13 cellular contexts compared by ENCODE assay signal in the genomic region with DNA sequence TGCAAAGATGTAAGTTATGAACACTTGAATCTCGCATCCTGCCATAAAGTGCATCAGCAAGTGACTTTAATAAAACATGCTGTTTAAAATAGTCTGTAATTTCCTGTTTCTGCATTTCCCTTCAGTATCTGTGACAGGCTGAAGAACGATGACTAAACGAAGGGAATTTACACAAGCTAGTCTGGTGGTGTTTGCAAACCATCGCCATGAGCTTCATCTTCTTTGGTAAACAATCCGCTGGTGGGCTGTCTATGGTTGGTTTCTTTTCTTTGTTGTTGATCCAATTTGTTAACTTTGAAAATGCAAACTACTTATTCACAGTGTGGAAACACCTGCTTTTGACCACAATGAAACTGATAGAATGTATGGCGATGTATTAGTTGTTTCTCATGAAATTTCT. TPM values are rescaled to one million over a fixed set of nuclear protein-coding genes. Genes with fewer than 3 reads are reported as not detected.
DNase-seq lines count a peak whose midpoint lies in the region; ATAC-seq, FAIRE-seq and TF ChIP-seq lines count a peak whose summit lies in the region.
"Had no signal": no experiment of that assay in that cellular context is flagged by ENCODE, and none has a peak within 500 bp of the region (broad histone marks: within the 10 kb centered on the region; RNA-seq: fewer than 3 reads in every experiment).

No MANE protein-coding gene starts in this region.

- no peaks in the 10 kb centered on the region for H3K9me3 ChIP-seq in small intestine (ENCODE audit: control insufficient read depth, low read depth)
- H3K9me3 ChIP-seq: colonic mucosa had no signal

- peak; percentile 84 for DNase-seq in DMS53 (lab: John Stamatoyannopoulos, UW)
- DNase-seq in bronchial epithelial cell (ENCODE audit: low read depth): peak; percentile 53
- DNase-seq in NCI-H524 (lab: John Stamatoyannopoulos, UW): no peak
- no peak for DNase-seq in small intestine
- no peak for DNase-seq in LoVo (ENCODE audit: low spot score)
- no peak for DNase-seq in NCI-H2227 treated with DMSO at 0.1 percent for 48 hours (lab: John Stamatoyannopoulos, UW)
- DNase-seq: colonic mucosa, COR-L47, NCI-H1048, NCI-H526 had no signal

- no peak for TF ChIP-seq CTCF in bronchial epithelial cell (IDR thresholded peaks at IDR 0.05; ENCODE audit: insufficient read depth, low read length, severe bottlenecking)

- no peak overlapping the region for H3K27ac ChIP-seq in small intestine (ENCODE audit: low read depth in 1 of 2, low read length in 1 of 2)
- H3K27ac ChIP-seq: colonic mucosa had no signal

- H3K36me3 ChIP-seq in bronchial epithelial cell (ENCODE audit: control insufficient read depth, insufficient read depth, low read length) (no peaks in the 10 kb centered on the region), small intestine (ENCODE audit: control insufficient read depth in 2 of 2, insufficient read depth in 2 of 2, low read length in 2 of 2) (no peaks in the 10 kb centered on the region)
- H3K36me3 ChIP-seq: colonic mucosa had no signal

- H3K27me3 ChIP-seq in bronchial epithelial cell (ENCODE audit: control insufficient read depth, insufficient read depth, low read length): no peaks in the 10 kb centered on the region
- peaks cover 0 to 2% of the 10 kb centered on the region in 2 donors for H3K27me3 ChIP-seq in small intestine (ENCODE audit: control insufficient read depth in 2 of 2, insufficient read depth in 2 of 2, low read length in 2 of 2)
- H3K27me3 ChIP-seq: colonic mucosa had no signal

- H3K4me1 ChIP-seq in small intestine (ENCODE audit: control insufficient read depth in 2 of 2, insufficient read depth in 1 of 2, low read depth in 1 of 2, low read length in 1 of 2): no peaks in the 10 kb centered on the region
- H3K4me1 ChIP-seq: colonic mucosa had no signal

- peak; percentile 59 for ATAC-seq in GM19351 (IDR thresholded peaks at IDR 0.05; ENCODE audit: unreplicated experiment)
- peak; percentile 78 for ATAC-seq in HG03280 (IDR thresholded peaks at IDR 0.05; ENCODE audit: unreplicated experiment)

- H3K4me3 ChIP-seq in bronchial epithelial cell (ENCODE audit: low read depth, low read length) (no peak overlapping the region), small intestine (ENCODE audit: low read depth in 1 of 2, low read length in 2 of 2) (no peak overlapping the region)
- H3K4me3 ChIP-seq: colonic mucosa had no signal

- WGBS in small intestine, 3 donors: 33 to 76% (median 49%) methylated on average over 6 of the region's 6 CpGs

- FAIRE-seq in bronchial epithelial cell (lab: Jason Lieb, UNC) (no peak), small intestine (lab: Jason Lieb, UNC) (no peak)
- FAIRE-seq: GM12891 had no signal

RNA-seq across cellular contexts. Expression of gene SERTAD4, which starts 13.9 kb away (rescaled TPM):
- total RNA-seq in bronchial epithelial cell: 0.26 and 0.64 TPM in 2 replicates
- under 1 TPM in 1 of 3 donors, not detected in 2; 0.88 TPM for polyA plus RNA-seq in small intestine

Comparison
In these comparisons a context has a peak if more than half of its experiments do, and no peak if none do; other contexts are left out.
1. DNase-seq: peak in DMS53 (single experiment) and bronchial epithelial cell (single experiment); none in NCI-H524 (0 of 2), small intestine (single experiment), LoVo (single experiment) and NCI-H2227 treated with DMSO at 0.1 percent for 48 hours (single experiment).